22 cellular contexts compared by ENCODE assay signal in genomic region chr4:163603246-163603645, GRCh38.
DNase-seq lines count a peak whose midpoint lies in the region; ATAC-seq and TF ChIP-seq lines count a peak whose summit lies in the region.
"Had no signal": no experiment of that assay in that cellular context is flagged by ENCODE, and none has a peak within 500 bp of the region (broad histone marks: within the 10 kb centered on the region; RNA-seq: fewer than 3 reads in every experiment).

No MANE protein-coding gene starts in this region.

- intact Hi-C loops in spleen (cut with DNase I; ENCODE audit: low total_unique reads) (no loop called here), aorta (cut with DNase I) (no loop called here)

- H3K36me3 ChIP-seq in spleen = peaks cover 0 to 19% (median 0%) of the 10 kb centered on the region in 6 donors
- no peaks in the 10 kb centered on the region for H3K36me3 ChIP-seq in aorta (ENCODE audit: control insufficient read depth in 1 of 2, insufficient read depth in 2 of 2, low read length in 1 of 2)
- H3K36me3 ChIP-seq: ovary, right atrium auricular region had no signal

- DNase-seq in ELR (ENCODE audit: low read depth) (peak; percentile 8), choroid plexus epithelial cell (ENCODE audit: low read depth) (peak; percentile 1), spleen (no peak), NCI-H69 (lab: John Stamatoyannopoulos, UW) (no peak), aorta (no peak)
- DNase-seq: activated T-cell treated with anti-CD3 and anti-CD28 coated beads, Interleukin-2, amount 50 U/mL, for 72 hours; body of pancreas; COR-L47; DND-41; left cardiac atrium; mesendoderm; naive thymus-derived CD8-positive, alpha-beta T cell; NCI-H1105; NCI-H2081 treated with DMSO at 0.1 percent for 48 hours; NCI-H510A treated with DMSO at 0.1 percent for 48 hours; ovary; substantia nigra; T1000 had no signal

- H3K4me1 ChIP-seq in spleen = peaks cover 12 to 99% (median 64%) of the 10 kb centered on the region in 6 donors
- no peaks in the 10 kb centered on the region for H3K4me1 ChIP-seq in aorta (ENCODE audit: control insufficient read depth in 1 of 2, insufficient read depth in 2 of 2, low read length in 2 of 2)
- H3K4me1 ChIP-seq: body of pancreas, right atrium auricular region had no signal

- peak overlapping the region in 4 of 8 donors; percentile 35 to 54 (median 42) for H3K27ac ChIP-seq in spleen
- no peak overlapping the region for H3K27ac ChIP-seq in aorta (ENCODE audit: low read depth in 1 of 2, low read length in 2 of 2)
- H3K27ac ChIP-seq: body of pancreas, ovary, right atrium auricular region had no signal

- ATAC-seq in GM21576 (IDR thresholded peaks at IDR 0.05; ENCODE audit: unreplicated experiment) = peak; percentile 35
- ATAC-seq in HG03571 (IDR thresholded peaks at IDR 0.05; ENCODE audit: unreplicated experiment) = peak; percentile 39
- ATAC-seq in HG03457 (IDR thresholded peaks at IDR 0.05; ENCODE audit: unreplicated experiment) = no peak
- no peak for ATAC-seq in aorta (ENCODE audit: low FRiP score)
- ATAC-seq: activated T-cell treated with anti-CD3 and anti-CD28 coated beads, Interleukin-2, amount 50 U/mL, for 72 hours; body of pancreas; left cardiac atrium; naive thymus-derived CD8-positive, alpha-beta T cell had no signal

- TF ChIP-seq CTCF in choroid plexus epithelial cell (conservative IDR thresholded peaks at IDR 0.05; ENCODE audit: low read depth, low read length) (no peak), spleen (IDR thresholded peaks at IDR 0.05 in 8 of 11, conservative IDR thresholded peaks at IDR 0.05 in 3 of 11) (no peak)

- TF ChIP-seq POLR2A in spleen (IDR thresholded peaks at IDR 0.05) = no peak

- no peaks in the 10 kb centered on the region for H3K27me3 ChIP-seq in spleen (replicated peaks in 1 of 7)
- no peaks in the 10 kb centered on the region for H3K27me3 ChIP-seq in aorta (ENCODE audit: control insufficient read depth in 1 of 2, insufficient read depth in 2 of 2, low read length in 1 of 2)
- H3K27me3 ChIP-seq: body of pancreas, ovary, right atrium auricular region had no signal

- H3K4me3 ChIP-seq in choroid plexus epithelial cell (ENCODE audit: low read depth, low read length) (no peak overlapping the region), spleen (peak overlapping the region in 2 of 8 donors; percentile 11 to 74), aorta (ENCODE audit: low read length in 2 of 2) (no peak overlapping the region)
- H3K4me3 ChIP-seq: body of pancreas, ovary, right atrium auricular region had no signal

- WGBS in spleen, 5 donors = 31 to 53% (median 45%) methylated on average over 5 of the region's 5 CpGs
- WGBS in aorta, 2 donors = 35 to 40% methylated on average over 5 of the region's 5 CpGs

- H3K9me3 ChIP-seq in spleen = no peaks in the 10 kb centered on the region
- no peaks in the 10 kb centered on the region for H3K9me3 ChIP-seq in aorta (ENCODE audit: control insufficient read depth, low read length)
- H3K9me3 ChIP-seq: body of pancreas, ovary, right atrium auricular region had no signal

Comparison
In these comparisons a context has a peak if more than half of its experiments do, and no peak if none do; other contexts are left out.
1. DNase-seq: peak in ELR (single experiment) and choroid plexus epithelial cell (single experiment); none in spleen (single experiment), NCI-H69 (single experiment) and aorta (0 of 2).
2. ATAC-seq: peak in GM21576 (single experiment) and HG03571 (single experiment); none in HG03457 (single experiment) and aorta (single experiment).